ENCODE assay signal across 20 cellular contexts in genomic region chr2:14614011-14614410, GRCh38. TPM values are rescaled to one million over a fixed set of nuclear protein-coding genes. Genes with fewer than 3 reads are reported as not detected.
DNase-seq lines count a peak whose midpoint lies in the region; ATAC-seq, FAIRE-seq and TF ChIP-seq lines count a peak whose summit lies in the region.
"Had no signal": no experiment of that assay in that cellular context is flagged by ENCODE, and none has a peak within 500 bp of the region (broad histone marks: within the 10 kb centered on the region; RNA-seq: fewer than 3 reads in every experiment).

No MANE protein-coding gene starts in this region.

- FAIRE-seq in astrocyte (lab: Jason Lieb, UNC), result peak; percentile 26
- FAIRE-seq: D721Med, H1, HepG2 had no signal

- H3K36me3 ChIP-seq in astrocyte (ENCODE audit: insufficient read depth, low read length), result no peaks in the 10 kb centered on the region

- H3K27me3 Mint-ChIP-seq in astrocyte (ENCODE audit: low read depth, unreplicated experiment), result peaks cover 2% of the 10 kb centered on the region
- no peaks in the 10 kb centered on the region for H3K27me3 Mint-ChIP-seq in T-helper 2 cell treated with Interferon-gamma antibody and Interleukin-4, amounts not matched to agents 5 μg/mL and 100 μg/mL, for 36 hours (ENCODE audit: low read depth)
- H3K27me3 Mint-ChIP-seq: CD4-positive, alpha-beta T cell; IgD-negative memory B cell had no signal

- no peaks in the 10 kb centered on the region for H3K27me3 ChIP-seq in astrocyte (ENCODE audit: insufficient read depth, low read length)

- H3K9me3 ChIP-seq in astrocyte (ENCODE audit: insufficient read depth, low read depth, low read length), result no peaks in the 10 kb centered on the region
- H3K9me3 ChIP-seq: Caco-2 had no signal

- no peak overlapping the region for H3K9ac ChIP-seq in astrocyte (ENCODE audit: low read length)

- no peaks in the 10 kb centered on the region for H3K79me2 ChIP-seq in astrocyte (ENCODE audit: insufficient read depth, low read length)

- no peak overlapping the region for H3K4me2 ChIP-seq in astrocyte (ENCODE audit: low read length)

- peaks cover 5% of the 10 kb centered on the region for H3K4me1 Mint-ChIP-seq in astrocyte (ENCODE audit: low read depth, unreplicated experiment)
- no peaks in the 10 kb centered on the region for H3K4me1 Mint-ChIP-seq in T-helper 2 cell treated with Interferon-gamma antibody and Interleukin-4, amounts not matched to agents 5 μg/mL and 100 μg/mL, for 36 hours (ENCODE audit: low read depth)
- H3K4me1 Mint-ChIP-seq: IgD-negative memory B cell had no signal

- no peak overlapping the region for H3K4me3 ChIP-seq in astrocyte (ENCODE audit: insufficient read depth, low read depth, low read length)
- no peak overlapping the region for H3K4me3 ChIP-seq in epithelial cell of esophagus (ENCODE audit: low read length)

- no peak overlapping the region for H3K4me3 Mint-ChIP-seq in astrocyte (ENCODE audit: unreplicated experiment)
- H3K4me3 Mint-ChIP-seq in T-helper 2 cell treated with Interferon-gamma antibody and Interleukin-4, amounts not matched to agents 5 μg/mL and 100 μg/mL, for 36 hours, result no peak overlapping the region
- H3K4me3 Mint-ChIP-seq: CD4-positive, alpha-beta T cell; H9; IgD-negative memory B cell had no signal

- DNase-seq in EL (peak; percentile 10), astrocyte (ENCODE audit: low read depth) (peak; percentile 73), epithelial cell of esophagus (ENCODE audit: low read depth) (peak; percentile 11), iris pigment epithelial cell (ENCODE audit: low read depth) (peak; percentile 34)
- no peak for DNase-seq in activated CD4-positive, alpha-beta T cell treated with anti-CD3 and anti-CD28 coated beads, Interleukin-2, amount 50 U/mL, for 1 hour
- DNase-seq in T-helper 2 cell treated with Interferon-gamma antibody and Interleukin-4, amounts not matched to agents 5 μg/mL and 100 μg/mL, for 36 hours (ENCODE audit: low spot score), result no peak
- DNase-seq: AML-193; Caco-2; CD4-positive, alpha-beta T cell; GF-D8; H9; KBM-7 had no signal

- no peak overlapping the region for H2AFZ ChIP-seq in astrocyte (ENCODE audit: low read depth, low read length)

- TF ChIP-seq CTCF in astrocyte (IDR thresholded peaks at IDR 0.05; ENCODE audit: insufficient read depth, low read depth, low read length) (no peak), epithelial cell of esophagus (IDR thresholded peaks at IDR 0.05; ENCODE audit: insufficient read depth, low read depth, low read length, missing control alignments) (no peak)

- no peak for ATAC-seq in GM18498 (IDR thresholded peaks at IDR 0.05; ENCODE audit: unreplicated experiment)
- ATAC-seq in HG03469 (IDR thresholded peaks at IDR 0.05; ENCODE audit: unreplicated experiment), result no peak
- ATAC-seq: HepG2 had no signal

- H3K9me3 Mint-ChIP-seq in astrocyte (ENCODE audit: unreplicated experiment), result no peaks in the 10 kb centered on the region
- H3K9me3 Mint-ChIP-seq in T-helper 2 cell treated with Interferon-gamma antibody and Interleukin-4, amounts not matched to agents 5 μg/mL and 100 μg/mL, for 36 hours, result no peaks in the 10 kb centered on the region
- H3K9me3 Mint-ChIP-seq: CD4-positive, alpha-beta T cell; H9 had no signal

- H3K36me3 Mint-ChIP-seq in astrocyte (ENCODE audit: low read depth, unreplicated experiment), result no peaks in the 10 kb centered on the region
- H3K36me3 Mint-ChIP-seq in T-helper 2 cell treated with Interferon-gamma antibody and Interleukin-4, amounts not matched to agents 5 μg/mL and 100 μg/mL, for 36 hours (ENCODE audit: low read depth), result no peaks in the 10 kb centered on the region
- H3K36me3 Mint-ChIP-seq: IgD-negative memory B cell had no signal

- no peak overlapping the region for H3K27ac ChIP-seq in astrocyte (ENCODE audit: low read depth, low read length)
- H3K27ac ChIP-seq: C4-2B had no signal

- no peak overlapping the region for H3K27ac Mint-ChIP-seq in astrocyte (ENCODE audit: unreplicated experiment)
- H3K27ac Mint-ChIP-seq in T-helper 2 cell treated with Interferon-gamma antibody and Interleukin-4, amounts not matched to agents 5 μg/mL and 100 μg/mL, for 36 hours, result no peak overlapping the region
- H3K27ac Mint-ChIP-seq: CD4-positive, alpha-beta T cell; H9; IgD-negative memory B cell had no signal

- H4K20me1 ChIP-seq in astrocyte (ENCODE audit: insufficient read depth, low read length), result no peaks in the 10 kb centered on the region

- peaks cover 3% of the 10 kb centered on the region for H3K4me1 ChIP-seq in astrocyte (ENCODE audit: insufficient read depth, low read length)
- H3K4me1 ChIP-seq: Caco-2 had no signal

RNA-seq across cellular contexts. Expression of gene LRATD1, which starts 18.5 kb away (rescaled TPM):
- total RNA-seq in astrocyte, result 17.6 and 28.3 TPM in 2 replicates
- total RNA-seq: A172; CD4-positive, alpha-beta T cell; HepG2 had no signal

Comparison
In these comparisons a context has a peak if more than half of its experiments do, and no peak if none do; other contexts are left out.
1. DNase-seq: peak in EL (single experiment), astrocyte (single experiment), epithelial cell of esophagus (single experiment) and iris pigment epithelial cell (single experiment); none in activated CD4-positive, alpha-beta T cell treated with anti-CD3 and anti-CD28 coated beads, Interleukin-2, amount 50 U/mL, for 1 hour (single experiment) and T-helper 2 cell treated with Interferon-gamma antibody and Interleukin-4, amounts not matched to agents 5 μg/mL and 100 μg/mL, for 36 hours (single experiment).